Comparison of ENCODE assay signal across 10 cellular contexts in genomic region chr17:76864024-76864423, GRCh38. TPM values are rescaled to one million over a fixed set of nuclear protein-coding genes. Genes with fewer than 3 reads are reported as not detected.
"Had no signal": no experiment of that assay in that cellular context is flagged by ENCODE, and none has a peak within 500 bp of the region (broad histone marks: within the 10 kb centered on the region; RNA-seq: fewer than 3 reads in every experiment).

No MANE protein-coding gene starts in this region.

- ATAC-seq: HCT116 had no signal

- H3K36me3 ChIP-seq: HAP-1 had no signal

- FAIRE-seq: HTR-8/SVneo had no signal

- H3K9ac ChIP-seq: GM23248 had no signal

- H3K27ac ChIP-seq: GM23248 had no signal

- DNase-seq: GM23248, GOT3, H7, HFFc6, KG1 had no signal

- H3K9me3 ChIP-seq: HAP-1 had no signal

- H3K4me3 ChIP-seq: GM23248, HAP-1 had no signal

- H2AFZ ChIP-seq: GM23248 had no signal

RNA-seq across cellular contexts. Expression of gene MGAT5B, which starts 4.2 kb away (rescaled TPM):
- total RNA-seq: HT-29 had no signal
- polyA plus RNA-seq: IgD-negative memory B cell had no signal
